10 cellular contexts compared by ENCODE assay signal in genomic region chrX:111641969-111642368, GRCh38.
"Had no signal": no experiment of that assay in that cellular context is flagged by ENCODE, and none has a peak within 500 bp of the region (broad histone marks: within the 10 kb centered on the region; RNA-seq: fewer than 3 reads in every experiment).

No MANE protein-coding gene starts in this region.

- H3K9ac ChIP-seq: GM23248, KMS-11 had no signal

- H2AFZ ChIP-seq: GM23248 had no signal

- DNase-seq: GM23248, GOT3, H9, HCEC 1CT, HFFc6, IMR-90, KBM-7 had no signal

- H3K4me3 ChIP-seq: GM23248 had no signal

- H3K27ac ChIP-seq: GM23248, HL-60, KMS-11 had no signal

- H3K4me2 ChIP-seq: KMS-11 had no signal

- H3K27ac Mint-ChIP-seq: H9, HFFc6 had no signal

- FAIRE-seq: H54 had no signal

- H3K9me3 Mint-ChIP-seq: H9, HFFc6 had no signal

- H3K4me3 Mint-ChIP-seq: H9, HFFc6 had no signal
